ENCODE assay signal across 24 cellular contexts in genomic region chr13:77390391-77390790, GRCh38.
DNase-seq lines count a peak whose midpoint lies in the region; ATAC-seq and TF ChIP-seq lines count a peak whose summit lies in the region.
"Had no signal": no experiment of that assay in that cellular context is flagged by ENCODE, and none has a peak within 500 bp of the region (broad histone marks: within the 10 kb centered on the region; RNA-seq: fewer than 3 reads in every experiment).

No MANE protein-coding gene starts in this region.

- peak overlapping the region; percentile 22; the same call in 1 of the 2 replicates for H2AFZ ChIP-seq in Loucy (ENCODE audit: low read length)

- H3K9me2 ChIP-seq in Loucy (replicated peaks; ENCODE audit: low read depth, low read length): no peaks in the 10 kb centered on the region

- H3K4me2 ChIP-seq in Loucy (ENCODE audit: low read depth, low read length, poor library complexity, severe bottlenecking): no peak overlapping the region
- H3K4me2 ChIP-seq: BLaER1 had no signal

- no peaks in the 10 kb centered on the region for H3K9me3 ChIP-seq in Loucy (ENCODE audit: insufficient read depth, low read depth, low read length)
- H3K9me3 ChIP-seq in gastrocnemius medialis: no peaks in the 10 kb centered on the region
- H3K9me3 ChIP-seq: esophagus muscularis mucosa had no signal

- in situ Hi-C loops in gastrocnemius medialis (cut with MboI; ENCODE audit: low sequenced_read_pairs in 4 of 4): no loop called here

- H3K27ac ChIP-seq in caudate nucleus (ENCODE audit: low read depth, low read length) (peak overlapping the region; percentile 53), gastrocnemius medialis (peak overlapping the region in 2 of 4 donors; percentile 36 to 63)
- H3K27ac ChIP-seq: BLaER1, cardiac muscle cell, esophagus muscularis mucosa, RWPE1, VCaP had no signal

- no peak for TF ChIP-seq POLR2A in gastrocnemius medialis (IDR thresholded peaks at IDR 0.05)

- H3K4me1 ChIP-seq in Loucy (ENCODE audit: insufficient read depth, low read length, poor library complexity, severe bottlenecking) (peaks cover 40% of the 10 kb centered on the region), gastrocnemius medialis (no peaks in the 10 kb centered on the region)
- H3K4me1 ChIP-seq: esophagus muscularis mucosa had no signal

- intact Hi-C loops in gastrocnemius medialis (cut with DNase I; ENCODE audit: low total_unique reads): no loop called here

- H3K9ac ChIP-seq in Loucy (ENCODE audit: low read depth, low read length, poor library complexity, severe bottlenecking): no peak overlapping the region
- H3K9ac ChIP-seq: BLaER1 had no signal

- no peaks in the 10 kb centered on the region for H3F3A ChIP-seq in Loucy (ENCODE audit: low read depth)

- H3K4me3 ChIP-seq in Loucy (ENCODE audit: low read length, poor library complexity, severe bottlenecking) (no peak overlapping the region), gastrocnemius medialis (no peak overlapping the region)
- H3K4me3 ChIP-seq: BLaER1, cardiac muscle cell, esophagus muscularis mucosa had no signal

- no peaks in the 10 kb centered on the region for H3K79me2 ChIP-seq in Loucy (ENCODE audit: insufficient read depth, low read length)

- DNase-seq in AG20443 (ENCODE audit: low spot score): peak; percentile 23
- DNase-seq in caudate nucleus (lab: John Stamatoyannopoulos, UW): peak in 1 of 61 donors; percentile 3
- peak; percentile 12 to 60 for DNase-seq in gastrocnemius medialis
- no peak for DNase-seq in NCI-H510A (lab: John Stamatoyannopoulos, UW)
- DNase-seq in NCI-H526 treated with DMSO at 0.1 percent for 48 hours (lab: John Stamatoyannopoulos, UW): no peak
- DNase-seq in stimulated activated naive CD4-positive, alpha-beta T cell treated with Interleukin-2 at 50 U/mL for 16 hours (lab: John Stamatoyannopoulos, UW): no peak
- DNase-seq: activated CD4-positive, alpha-beta T cell treated with anti-CD3 and anti-CD28 coated beads for 48 hours; activated naive CD4-positive, alpha-beta T cell treated with anti-CD3 and anti-CD28 coated beads for 36 hours; activated T-cell treated with anti-CD3 and anti-CD28 coated beads, Interleukin-2, amount 50 U/mL, for 72 hours; COR-L47; DMS79; endodermal cell; H9; NCI-H1105 treated with DMSO at 0.1 percent for 48 hours; NCI-H2081; NCI-H446 treated with DMSO at 0.1 percent for 48 hours had no signal

- TF ChIP-seq CTCF in Loucy (conservative IDR thresholded peaks at IDR 0.05; ENCODE audit: low read length): no peak
- TF ChIP-seq CTCF in gastrocnemius medialis (IDR thresholded peaks at IDR 0.05 in 4 of 5, conservative IDR thresholded peaks at IDR 0.05 in 1 of 5): no peak

- no peaks in the 10 kb centered on the region for H4K20me1 ChIP-seq in Loucy (ENCODE audit: insufficient read depth, low read length, poor library complexity, severe bottlenecking)
- H4K20me1 ChIP-seq: BLaER1 had no signal

- H3K27me3 ChIP-seq in Loucy (ENCODE audit: insufficient read depth, low read length, poor library complexity, severe bottlenecking) (no peaks in the 10 kb centered on the region), gastrocnemius medialis (no peaks in the 10 kb centered on the region)
- H3K27me3 ChIP-seq: BLaER1, cardiac muscle cell, esophagus muscularis mucosa had no signal

- no peaks in the 10 kb centered on the region for H3K36me3 ChIP-seq in Loucy (ENCODE audit: insufficient read depth, low read length)
- H3K36me3 ChIP-seq in gastrocnemius medialis: no peaks in the 10 kb centered on the region
- H3K36me3 ChIP-seq: BLaER1, cardiac muscle cell, esophagus muscularis mucosa had no signal

- peak; percentile 67 to 68 for ATAC-seq in gastrocnemius medialis
- ATAC-seq in GM21515 (IDR thresholded peaks at IDR 0.05; ENCODE audit: unreplicated experiment): no peak
- ATAC-seq: SK-N-SH treated with all-trans-retinoic acid at 6 μM for 48 hours had no signal

Comparison
In these comparisons a context has a peak if more than half of its experiments do, and no peak if none do; other contexts are left out.
1. DNase-seq: peak in AG20443 (single experiment) and gastrocnemius medialis (2 of 2); none in NCI-H510A (single experiment), NCI-H526 treated with DMSO at 0.1 percent for 48 hours (single experiment) and stimulated activated naive CD4-positive, alpha-beta T cell treated with Interleukin-2 at 50 U/mL for 16 hours (single experiment).